Comparison of ENCODE assay signal across 29 cellular contexts in genomic region chr2:1097086-1097485, GRCh38.
"Had no signal": no experiment of that assay in that cellular context is flagged by ENCODE, and none has a peak within 500 bp of the region (broad histone marks: within the 10 kb centered on the region; RNA-seq: fewer than 3 reads in every experiment).

No MANE protein-coding gene starts in this region.

- H3K9me3 Mint-ChIP-seq: naive thymus-derived CD8-positive, alpha-beta T cell; nephron; stimulated activated effector memory CD8-positive, alpha-beta T cell treated with anti-CD3 and anti-CD28 coated beads, Interleukin-12 subunit alpha, Interleukin-12 subunit beta, amount 100 ng/mL, for 72 hours; stimulated activated naive CD8-positive, alpha-beta T cell treated with anti-CD3 and anti-CD28 coated beads, Interleukin-15, Interleukin-2, amounts not matched to agents 100 ng/mL and 50 ng/mL, for 24 hours; type B pancreatic cell had no signal

- H3K4me3 ChIP-seq: heart right ventricle, hepatocyte, left lung, lower lobe of right lung, pancreas, prostate gland, skin epidermis, suprapubic skin, thoracic aorta, tibial artery, uterus had no signal

- H3K4me2 ChIP-seq: hepatocyte had no signal

- H3K36me3 ChIP-seq: heart right ventricle, left lung, lower lobe of right lung, pancreas, prostate gland, suprapubic skin, thoracic aorta, tibial artery, uterus had no signal

- H3K9me3 ChIP-seq: heart right ventricle, left lung, lower lobe of right lung, pancreas, prostate gland, suprapubic skin, thoracic aorta, tibial artery, uterus had no signal

- DNase-seq: heart right ventricle; kidney glomerular epithelial cell; left cardiac atrium; left lung; lower lobe of right lung; mammary epithelial cell; mesenchymal stem cell; naive thymus-derived CD8-positive, alpha-beta T cell; nucleus accumbens; pancreas; posterior cingulate gyrus; retina; right cardiac atrium; stimulated activated CD4-positive, alpha-beta T cell treated with anti-CD3 and anti-CD28 coated beads, Interleukin-12 subunit alpha, Interleukin-12 subunit beta, amount 100 ng/mL, for 4 hours; stimulated activated CD4-positive, alpha-beta T cell treated with anti-CD3 and anti-CD28 coated beads, Interleukin-15, amount 100 ng/mL, for 24 hours; stimulated activated CD4-positive, alpha-beta T cell treated with anti-CD3 and anti-CD28 coated beads, Interleukin-2, amount 100 ng/mL, for 24 hours; stimulated activated CD4-positive, alpha-beta T cell treated with anti-CD3 and anti-CD28 coated beads, Interleukin-4, amount 100 ng/mL, for 1 hour; stimulated activated naive CD4-positive, alpha-beta T cell; tibial artery; uterus had no signal

- H3K27ac Mint-ChIP-seq: naive thymus-derived CD8-positive, alpha-beta T cell; stimulated activated effector memory CD8-positive, alpha-beta T cell treated with anti-CD3 and anti-CD28 coated beads, Interleukin-12 subunit alpha, Interleukin-12 subunit beta, amount 100 ng/mL, for 72 hours; stimulated activated naive CD8-positive, alpha-beta T cell treated with anti-CD3 and anti-CD28 coated beads, Interleukin-15, Interleukin-2, amounts not matched to agents 100 ng/mL and 50 ng/mL, for 24 hours; type B pancreatic cell had no signal

- H3K27me3 ChIP-seq: heart right ventricle, hepatocyte, left lung, pancreas, suprapubic skin, tibial artery, uterus had no signal

- H3K4me1 ChIP-seq: heart right ventricle, left lung, lower lobe of right lung, pancreas, prostate gland, tibial artery, uterus had no signal

- H3K4me1 Mint-ChIP-seq: stimulated activated effector memory CD8-positive, alpha-beta T cell treated with anti-CD3 and anti-CD28 coated beads, Interleukin-12 subunit alpha, Interleukin-12 subunit beta, amount 100 ng/mL, for 72 hours had no signal

- H3K36me3 Mint-ChIP-seq: stimulated activated effector memory CD8-positive, alpha-beta T cell treated with anti-CD3 and anti-CD28 coated beads, Interleukin-12 subunit alpha, Interleukin-12 subunit beta, amount 100 ng/mL, for 72 hours; type B pancreatic cell had no signal

- H3K4me3 Mint-ChIP-seq: naive thymus-derived CD8-positive, alpha-beta T cell; nephron; stimulated activated effector memory CD8-positive, alpha-beta T cell treated with anti-CD3 and anti-CD28 coated beads, Interleukin-12 subunit alpha, Interleukin-12 subunit beta, amount 100 ng/mL, for 72 hours; stimulated activated naive CD8-positive, alpha-beta T cell treated with anti-CD3 and anti-CD28 coated beads, Interleukin-15, Interleukin-2, amounts not matched to agents 100 ng/mL and 50 ng/mL, for 24 hours; type B pancreatic cell had no signal

- H3K79me2 ChIP-seq: hepatocyte had no signal

- H3K27ac ChIP-seq: heart right ventricle, hepatocyte, left lung, lower lobe of right lung, pancreas, prostate gland, skin epidermis, suprapubic skin, thoracic aorta, tibial artery, uterus had no signal

- H3K27me3 Mint-ChIP-seq: naive thymus-derived CD8-positive, alpha-beta T cell; stimulated activated naive CD8-positive, alpha-beta T cell treated with anti-CD3 and anti-CD28 coated beads, Interleukin-15, Interleukin-2, amounts not matched to agents 100 ng/mL and 50 ng/mL, for 24 hours had no signal

- H2AFZ ChIP-seq: hepatocyte had no signal
